In the genomic region with DNA sequence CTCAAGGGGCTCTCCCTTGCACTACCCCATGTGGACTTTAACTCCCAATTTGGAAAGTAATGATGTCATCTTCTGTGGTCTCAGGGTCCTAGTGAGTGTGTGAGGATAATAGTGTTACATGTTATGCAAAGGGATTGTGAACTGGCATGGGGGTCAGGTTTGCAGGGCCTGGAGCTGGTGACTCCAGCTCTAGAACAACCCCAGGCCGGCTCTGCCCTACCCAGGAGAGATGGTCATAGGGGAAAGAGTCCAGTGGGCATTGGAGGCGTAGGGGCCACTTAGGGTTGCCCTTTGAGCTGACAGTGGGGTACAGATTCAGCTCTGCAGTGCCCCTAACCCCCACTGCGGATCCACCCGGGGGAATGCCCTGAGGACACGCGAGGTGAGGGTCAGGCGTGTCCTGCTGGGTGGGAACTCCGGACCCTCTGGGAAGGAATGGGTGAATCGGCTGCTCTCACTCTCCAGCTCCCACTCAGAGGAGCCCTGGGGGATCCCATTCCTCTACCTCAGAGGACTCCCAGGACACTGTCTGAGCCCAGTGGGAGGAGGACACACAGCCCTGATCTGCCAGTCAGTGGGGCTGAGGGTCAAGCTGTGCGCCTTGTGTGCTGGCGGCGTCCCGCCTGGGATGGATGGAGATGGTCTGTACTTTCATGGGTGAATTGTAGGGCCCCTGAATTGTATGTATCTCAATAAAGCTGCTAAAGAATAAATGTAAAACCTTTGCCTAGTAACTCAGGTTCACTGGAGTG, we compare ENCODE assay signal across 11 cellular contexts. TPM values are rescaled to one million over a fixed set of nuclear protein-coding genes. Genes with fewer than 3 reads are reported as not detected.
A peak's percentile ranks its signal among the peaks of the same experiment; 100 is the strongest.
DNase-seq lines count a peak whose midpoint lies in the region; ATAC-seq and TF ChIP-seq lines count a peak whose summit lies in the region.
"Had no signal": no experiment of that assay in that cellular context is flagged by ENCODE, and none has a peak within 500 bp of the region (broad histone marks: within the 10 kb centered on the region; RNA-seq: fewer than 3 reads in every experiment).

No MANE protein-coding gene starts in this region.

- peaks cover 14% of the 10 kb centered on the region for H3K27me3 Mint-ChIP-seq in activated T-helper 17 cell treated with anti-CD3 and anti-CD28 coated beads, Interleukin-2, amount 50 U/mL, for 72 hours

- no peaks in the 10 kb centered on the region for H3K36me3 Mint-ChIP-seq in activated T-helper 17 cell treated with anti-CD3 and anti-CD28 coated beads, Interleukin-2, amount 50 U/mL, for 72 hours (ENCODE audit: low read depth)

- 95 to 96% methylated on average over 13 of the region's 13 CpGs for WGBS in lung, 2 donors
- WGBS in testis, 2 donors, result 94 to 100% methylated on average over 5 to 13 of the region's 13 CpGs

- H3K4me1 ChIP-seq in lung (ENCODE audit: control insufficient read depth in 2 of 2, insufficient read depth in 2 of 2, low read length in 2 of 2) (peaks cover 0 to 27% of the 10 kb centered on the region in 2 donors), testis (peaks cover 18% of the 10 kb centered on the region)

- no peak for TF ChIP-seq CTCF in lung (IDR thresholded peaks at IDR 0.05; ENCODE audit: control extremely low read depth, extremely low read depth)
- no peak for TF ChIP-seq CTCF in testis (IDR thresholded peaks at IDR 0.05)

- H3K36me3 ChIP-seq in lung (ENCODE audit: control insufficient read depth in 2 of 2, insufficient read depth in 2 of 2, low read length in 2 of 2) (no peaks in the 10 kb centered on the region), testis (ENCODE audit: low read depth, missing control alignments) (no peaks in the 10 kb centered on the region)
- H3K36me3 ChIP-seq: SJSA1 had no signal

- H3K9me3 ChIP-seq in lung (ENCODE audit: control insufficient read depth in 2 of 2, insufficient read depth in 1 of 2, low read length in 1 of 2), result peaks cover 0 to 3% of the 10 kb centered on the region in 2 donors
- H3K9me3 ChIP-seq in testis, result no peaks in the 10 kb centered on the region

- ATAC-seq in activated T-helper 17 cell treated with anti-CD3 and anti-CD28 coated beads, Interleukin-2, amount 50 U/mL, for 72 hours (replicated peaks), result no peak
- ATAC-seq in lung (ENCODE audit: insufficient read depth, low FRiP score) (no peak), GM21723 (IDR thresholded peaks at IDR 0.05; ENCODE audit: unreplicated experiment) (no peak)

- no peak overlapping the region for H3K27ac Mint-ChIP-seq in activated T-helper 17 cell treated with anti-CD3 and anti-CD28 coated beads, Interleukin-2, amount 50 U/mL, for 72 hours
- H3K27ac Mint-ChIP-seq: H9 had no signal

- peak overlapping the region; percentile 21 for H3K4me3 Mint-ChIP-seq in activated T-helper 17 cell treated with anti-CD3 and anti-CD28 coated beads, Interleukin-2, amount 50 U/mL, for 72 hours
- H3K4me3 Mint-ChIP-seq: central memory CD8-positive, alpha-beta T cell had no signal

- H3K27me3 ChIP-seq in lung (ENCODE audit: control insufficient read depth, insufficient read depth) (no peaks in the 10 kb centered on the region), testis (no peaks in the 10 kb centered on the region)

- intact Hi-C loops in testis (cut with DNase I; ENCODE audit: low total_unique reads), result no loop called here

- H3K4me3 ChIP-seq in lung (no peak overlapping the region), testis (no peak overlapping the region)
- H3K4me3 ChIP-seq: SJSA1 had no signal

- H3K4me1 Mint-ChIP-seq in activated T-helper 17 cell treated with anti-CD3 and anti-CD28 coated beads, Interleukin-2, amount 50 U/mL, for 72 hours, result peaks cover 10% of the 10 kb centered on the region

- no peaks in the 10 kb centered on the region for H3K9me3 Mint-ChIP-seq in activated T-helper 17 cell treated with anti-CD3 and anti-CD28 coated beads, Interleukin-2, amount 50 U/mL, for 72 hours
- H3K9me3 Mint-ChIP-seq: central memory CD8-positive, alpha-beta T cell; H9 had no signal

- DNase-seq in activated effector memory CD4-positive, alpha-beta T cell treated with anti-CD3 and anti-CD28 coated beads, Interleukin-2, amount 50 U/mL, for 16 hours, result peak; percentile 57
- no peak for DNase-seq in activated effector memory CD4-positive, alpha-beta T cell treated with Interleukin-2 at 50 U/mL for 16 hours
- DNase-seq in lung (ENCODE audit: low spot score) (peak; percentile 26), testis (peak; percentile 13), cerebellar nuclear complex (lab: John Stamatoyannopoulos, UW) (no peak), NCI-H2227 (lab: John Stamatoyannopoulos, UW; ENCODE audit: unreplicated experiment) (no peak)
- DNase-seq: H9 had no signal

- TF ChIP-seq POLR2A in testis (IDR thresholded peaks at IDR 0.05), result no peak

- H3K27ac ChIP-seq in lung (ENCODE audit: low read depth in 1 of 2, low read length in 1 of 2) (no peak overlapping the region), testis (no peak overlapping the region)
- H3K27ac ChIP-seq: SJSA1 had no signal

RNA-seq across cellular contexts. Expression of gene NKD2, which starts 2.5 kb away (rescaled TPM):
- 1 to 10 TPM in 1 of 2 donors, under 1 TPM in 1; 0.37 to 1.2 TPM for total RNA-seq in activated T-helper 17 cell treated with anti-CD3 and anti-CD28 coated beads, Interleukin-2, amount 50 U/mL, for 72 hours
- total RNA-seq in lung (10 to 100 TPM in 1 of 2 donors, 1 to 10 TPM in 1; 9.9 to 88.0 TPM), testis (10 to 100 TPM; 31.6 to 42.1 TPM)
- polyA plus RNA-seq in lung (10 to 100 TPM; 34.3 to 62.5 TPM), testis (ENCODE audit: insufficient read depth, low read depth, low replicate concordance) (16.5 TPM)

Comparison
In these comparisons a context has a peak if more than half of its experiments do, and no peak if none do; other contexts are left out.
1. DNase-seq: peak in activated effector memory CD4-positive, alpha-beta T cell treated with anti-CD3 and anti-CD28 coated beads, Interleukin-2, amount 50 U/mL, for 16 hours (single experiment), lung (single experiment) and testis (single experiment); none in activated effector memory CD4-positive, alpha-beta T cell treated with Interleukin-2 at 50 U/mL for 16 hours (single experiment), cerebellar nuclear complex (0 of 2) and NCI-H2227 (single experiment).
2. RNA of gene NKD2, which starts 2.5 kb away (total RNA-seq): 9.9 to 88.0 TPM in lung and 31.6 to 42.1 TPM in testis; 0.37 to 1.2 TPM in activated T-helper 17 cell treated with anti-CD3 and anti-CD28 coated beads, Interleukin-2, amount 50 U/mL, for 72 hours; every median in the first group is over 4 times any median in the second.